15 cellular contexts compared by ENCODE assay signal in the genomic region with DNA sequence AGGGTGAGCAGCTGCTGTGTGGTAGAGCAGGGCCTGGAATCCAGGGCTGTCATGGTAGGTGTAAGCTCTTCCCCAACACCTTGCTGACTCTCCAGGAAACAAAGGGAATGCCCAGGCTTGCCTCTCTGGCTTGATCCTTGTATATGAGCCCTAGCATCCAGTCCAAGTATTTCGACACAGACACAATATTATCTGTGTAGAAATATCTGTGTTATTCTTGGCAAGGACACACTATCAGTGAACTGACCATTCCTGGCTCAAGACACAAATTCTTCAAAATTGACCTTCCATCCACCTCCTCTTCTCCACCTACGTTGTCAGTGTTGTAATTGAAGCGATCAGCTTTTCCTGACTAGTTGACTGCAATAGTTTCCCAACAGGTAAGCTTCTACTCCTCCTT.
DNase-seq lines count a peak whose midpoint lies in the region; ATAC-seq and TF ChIP-seq lines count a peak whose summit lies in the region.
"Had no signal": no experiment of that assay in that cellular context is flagged by ENCODE, and none has a peak within 500 bp of the region (broad histone marks: within the 10 kb centered on the region; RNA-seq: fewer than 3 reads in every experiment).

No MANE protein-coding gene starts in this region.

- H3K36me3 ChIP-seq in RWPE2 (ENCODE audit: low read depth) (no peaks in the 10 kb centered on the region), heart left ventricle (no peaks in the 10 kb centered on the region), prostate gland (no peaks in the 10 kb centered on the region)
- H3K36me3 ChIP-seq: upper lobe of left lung, WERI-Rb-1 had no signal

- H3K27me3 ChIP-seq in RWPE2 (ENCODE audit: insufficient read depth, poor library complexity, severe bottlenecking) (no peaks in the 10 kb centered on the region), heart left ventricle (no peaks in the 10 kb centered on the region), prostate gland (replicated peaks; ENCODE audit: insufficient read depth) (no peaks in the 10 kb centered on the region)
- H3K27me3 ChIP-seq: esophagus squamous epithelium, upper lobe of left lung had no signal

- peaks cover 6% of the 10 kb centered on the region for H3K4me1 ChIP-seq in RWPE2 (ENCODE audit: insufficient read depth, poor library complexity, severe bottlenecking)
- peaks cover 0 to 10% (median 0%) of the 10 kb centered on the region in 12 donors for H3K4me1 ChIP-seq in heart left ventricle
- H3K4me1 ChIP-seq in prostate gland (replicated peaks), result no peaks in the 10 kb centered on the region
- H3K4me1 ChIP-seq: esophagus squamous epithelium, upper lobe of left lung had no signal

- intact Hi-C loops in heart left ventricle (cut with DNase I) (no loop called here), prostate gland (cut with DNase I) (no loop called here)

- TF ChIP-seq POLR2A in heart left ventricle (IDR thresholded peaks at IDR 0.05) (no peak), prostate gland (IDR thresholded peaks at IDR 0.05) (no peak)

- no peaks in the 10 kb centered on the region for H3K9me3 ChIP-seq in RWPE2 (ENCODE audit: severe bottlenecking)
- no peaks in the 10 kb centered on the region for H3K9me3 ChIP-seq in heart left ventricle
- H3K9me3 ChIP-seq in prostate gland, result no peaks in the 10 kb centered on the region
- H3K9me3 ChIP-seq: esophagus squamous epithelium, upper lobe of left lung had no signal

- peak; percentile 94 for ATAC-seq in RWPE2 (ENCODE audit: low read depth)
- ATAC-seq in heart left ventricle, result peak in 3 of 4 donors; percentile 59 to 78 (median 77)

- DNase-seq in RWPE2 (ENCODE audit: low spot score) (no peak), epithelial cell of esophagus (ENCODE audit: low read depth) (peak; percentile 92), heart left ventricle (no peak), prostate gland (ENCODE audit: low spot score) (peak; percentile 62), SKM-1 treated with dmso at 0.1 percent for 144 hours (lab: John Stamatoyannopoulos, UW; ENCODE audit: unreplicated experiment) (no peak), HT-29 (ENCODE audit: low spot score) (no peak), hepatic stellate cell (ENCODE audit: low spot score) (no peak)
- DNase-seq: activated CD4-positive, alpha-beta T cell treated with anti-CD3 and anti-CD28 coated beads, Interleukin-2, amount 50 U/mL, for 4 hours; activated gamma-delta T cell; central memory CD4-positive, alpha-beta T cell; esophagus squamous epithelium; NCI-H1694 treated with DMSO at 0.1 percent for 48 hours; stimulated activated CD4-positive, alpha-beta T cell treated with anti-CD3 and anti-CD28 coated beads, Interleukin-12 subunit alpha, Interleukin-12 subunit beta, amount 100 ng/mL, for 4 hours; upper lobe of left lung; WERI-Rb-1 had no signal

- no peak overlapping the region for H3K4me3 ChIP-seq in RWPE2 (ENCODE audit: severe bottlenecking)
- H3K4me3 ChIP-seq in epithelial cell of esophagus (ENCODE audit: low read length), result no peak overlapping the region
- no peak overlapping the region for H3K4me3 ChIP-seq in heart left ventricle
- no peak overlapping the region for H3K4me3 ChIP-seq in prostate gland
- H3K4me3 ChIP-seq: esophagus squamous epithelium, upper lobe of left lung had no signal

- no peak overlapping the region for H3K27ac ChIP-seq in RWPE2 (ENCODE audit: poor library complexity, severe bottlenecking)
- no peak overlapping the region for H3K27ac ChIP-seq in heart left ventricle
- no peak overlapping the region for H3K27ac ChIP-seq in prostate gland
- H3K27ac ChIP-seq: esophagus squamous epithelium, upper lobe of left lung, WERI-Rb-1 had no signal

- TF ChIP-seq CTCF in RWPE2 (IDR thresholded peaks at IDR 0.05; ENCODE audit: poor library complexity, severe bottlenecking), result no peak
- no peak for TF ChIP-seq CTCF in epithelial cell of esophagus (IDR thresholded peaks at IDR 0.05; ENCODE audit: insufficient read depth, low read depth, low read length, missing control alignments)
- TF ChIP-seq CTCF in heart left ventricle (IDR thresholded peaks at IDR 0.05), result no peak
- no peak for TF ChIP-seq CTCF in prostate gland (IDR thresholded peaks at IDR 0.05)

- 35 to 38% (median 36%) methylated on average over 3 of the region's 3 CpGs for WGBS in heart left ventricle, 4 donors
- 47% methylated on average over 3 of the region's 3 CpGs for WGBS in prostate gland

Comparison
In these comparisons a context has a peak if more than half of its experiments do, and no peak if none do; other contexts are left out.
1. DNase-seq: peak in epithelial cell of esophagus (single experiment) and prostate gland (single experiment); none in RWPE2 (single experiment), heart left ventricle (0 of 5), SKM-1 treated with dmso at 0.1 percent for 144 hours (single experiment), HT-29 (single experiment) and hepatic stellate cell (single experiment).